ENCODE assay signal across 13 cellular contexts in the genomic region with DNA sequence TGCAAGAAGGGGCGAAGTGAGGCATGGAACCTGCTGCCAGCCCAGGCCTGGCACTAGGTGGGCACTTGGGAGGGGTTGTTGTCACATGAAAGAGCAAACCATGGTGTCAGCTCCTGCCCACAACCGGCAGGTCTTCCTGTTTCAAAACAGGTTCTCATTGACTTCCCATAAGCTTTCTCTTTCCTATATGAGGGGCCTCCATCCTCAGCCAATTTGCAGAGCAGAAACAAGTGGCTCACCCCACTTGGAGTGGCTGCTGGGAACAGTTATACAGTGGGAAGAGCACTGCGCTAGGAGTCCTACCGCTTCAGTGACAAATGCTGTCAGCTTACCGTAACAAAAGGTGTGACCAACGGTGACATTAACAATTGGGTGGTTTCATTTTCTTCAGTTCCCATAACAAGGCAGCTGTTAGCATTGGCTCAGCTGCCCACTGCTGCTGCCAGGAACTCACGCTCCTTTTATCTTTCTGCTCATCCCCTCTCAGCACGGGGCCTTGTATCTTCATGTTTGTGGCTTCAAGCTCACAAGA. TPM values are rescaled to one million over a fixed set of nuclear protein-coding genes. Genes with fewer than 3 reads are reported as not detected.
DNase-seq lines count a peak whose midpoint lies in the region; ATAC-seq, FAIRE-seq and TF ChIP-seq lines count a peak whose summit lies in the region.
"Had no signal": no experiment of that assay in that cellular context is flagged by ENCODE, and none has a peak within 500 bp of the region (broad histone marks: within the 10 kb centered on the region; RNA-seq: fewer than 3 reads in every experiment).

No MANE protein-coding gene starts in this region.

- DNase-seq in GM19239 (ENCODE audit: insufficient read length, low spot score) (no peak), activated B cell treated with CpG ODN at 0.5 μM for 24 hours (no peak), mucosa of descending colon (peak in 1 of 3 donors; percentile 71), GDM1 (lab: John Stamatoyannopoulos, UW) (no peak), endothelial cell (ENCODE audit: low spot score) (no peak)
- DNase-seq: DMS53, NCI-H524 treated with DMSO at 0.1 percent for 48 hours, T1000 had no signal

- H3K27ac Mint-ChIP-seq in activated B cell treated with CpG ODN at 0.5 μM for 24 hours (peak overlapping the region; percentile 99), endothelial cell (ENCODE audit: unreplicated experiment) (no peak overlapping the region)

- ATAC-seq in activated B cell treated with CpG ODN at 0.5 μM for 24 hours (ENCODE audit: low read depth) (peak; percentile 5), mucosa of descending colon (peak; percentile 46), HG03520 (IDR thresholded peaks at IDR 0.05; ENCODE audit: unreplicated experiment) (no peak)
- ATAC-seq: gastroesophageal sphincter had no signal

- no peak for TF ChIP-seq CTCF in activated B cell treated with CpG ODN at 0.5 μM for 24 hours (IDR thresholded peaks at IDR 0.05)
- no peak for TF ChIP-seq CTCF in mucosa of descending colon (IDR thresholded peaks at IDR 0.05)
- TF ChIP-seq CTCF in endothelial cell (IDR thresholded peaks at IDR 0.05; ENCODE audit: unreplicated experiment) = no peak

- POLR2A ChIA-PET in activated B cell treated with CpG ODN at 0.5 μM for 24 hours (lab: Charles Lee) = interaction anchor here (0.6 to 11.8 kb wide), 13 partner anchors 8 to 845 kb away, joined by 3 to 304 read pairs (median 3); a partner anchor contains a TSS

- H3K27me3 Mint-ChIP-seq in activated B cell treated with CpG ODN at 0.5 μM for 24 hours (no peaks in the 10 kb centered on the region), endothelial cell (ENCODE audit: unreplicated experiment) (peaks cover 6% of the 10 kb centered on the region)

- H3K36me3 Mint-ChIP-seq in activated B cell treated with CpG ODN at 0.5 μM for 24 hours (ENCODE audit: low read depth) (peaks cover 39% of the 10 kb centered on the region), endothelial cell (ENCODE audit: low read depth, unreplicated experiment) (peaks cover 10% of the 10 kb centered on the region)
- H3K36me3 Mint-ChIP-seq: brain had no signal

- intact Hi-C loops in activated B cell treated with CpG ODN at 0.5 μM for 24 hours (cut with micrococcal nuclease) = no loop called here
- intact Hi-C loops in mucosa of descending colon (cut with DNase I, micrococcal nuclease) = no loop called here

- H3K36me3 ChIP-seq in mucosa of descending colon (ENCODE audit: low read depth) = no peaks in the 10 kb centered on the region
- H3K36me3 ChIP-seq: gastroesophageal sphincter, vagina had no signal

- FAIRE-seq in GM19239 (lab: Jason Lieb, UNC) = peak; percentile 94

- H3K4me3 Mint-ChIP-seq in activated B cell treated with CpG ODN at 0.5 μM for 24 hours (peak overlapping the region; percentile 59), endothelial cell (ENCODE audit: unreplicated experiment) (no peak overlapping the region)
- H3K4me3 Mint-ChIP-seq: brain had no signal

- H3K9me3 Mint-ChIP-seq in activated B cell treated with CpG ODN at 0.5 μM for 24 hours = peaks cover 2% of the 10 kb centered on the region
- peaks cover 4% of the 10 kb centered on the region for H3K9me3 Mint-ChIP-seq in endothelial cell (ENCODE audit: unreplicated experiment)

- H3K9me3 ChIP-seq in mucosa of descending colon = no peaks in the 10 kb centered on the region
- H3K9me3 ChIP-seq: gastroesophageal sphincter, vagina had no signal

- peaks cover 91% of the 10 kb centered on the region for H3K4me1 Mint-ChIP-seq in activated B cell treated with CpG ODN at 0.5 μM for 24 hours
- H3K4me1 Mint-ChIP-seq in endothelial cell (ENCODE audit: unreplicated experiment) = no peaks in the 10 kb centered on the region
- H3K4me1 Mint-ChIP-seq: brain had no signal

- H3K4me3 ChIP-seq in mucosa of descending colon = no peak overlapping the region
- H3K4me3 ChIP-seq: gastroesophageal sphincter, vagina had no signal

- peaks cover 2% of the 10 kb centered on the region for H3K4me1 ChIP-seq in mucosa of descending colon (ENCODE audit: low read depth)
- H3K4me1 ChIP-seq: gastroesophageal sphincter, vagina had no signal

- CTCF ChIA-PET in activated B cell treated with CpG ODN at 0.5 μM for 24 hours (lab: Charles Lee) = interaction anchor here (0.9 to 5.3 kb wide), 4 partner anchors 16 to 38 kb away, joined by 3 to 59 read pairs (median 8); no protein-coding TSS in a partner anchor

RNA-seq across cellular contexts. Expression of a gene that starts 10.2 kb away (rescaled TPM):
- 1.7 and 1.8 TPM in 2 replicates for total RNA-seq in activated B cell treated with CpG ODN at 0.5 μM for 24 hours
- total RNA-seq in mucosa of descending colon = under 1 TPM in 2 of 3 donors, not detected in 1; 0.09 to 0.10 TPM
- total RNA-seq in endothelial cell (ENCODE audit: unreplicated experiment) = 0.13 TPM
- total RNA-seq: gastroesophageal sphincter, mesenteric fat pad, vagina had no signal

RNA-seq across cellular contexts. Expression of a gene that starts 21.6 kb away (rescaled TPM):
- total RNA-seq in activated B cell treated with CpG ODN at 0.5 μM for 24 hours (518 and 557 TPM in 2 replicates), mucosa of descending colon (10 to 100 TPM; 15.3 to 26.8 (median 16.4) TPM), endothelial cell (ENCODE audit: unreplicated experiment) (16.6 TPM)

RNA-seq across cellular contexts. Expression of a gene that starts 34.5 kb away (rescaled TPM):
- total RNA-seq in activated B cell treated with CpG ODN at 0.5 μM for 24 hours = 5.2 and 8.2 TPM in 2 replicates
- 10 to 100 TPM in 2 of 3 donors, 1 to 10 TPM in 1; 8.9 to 22.5 (median 13.3) TPM for total RNA-seq in mucosa of descending colon
- total RNA-seq in endothelial cell (ENCODE audit: unreplicated experiment) = 32.7 TPM

RNA-seq across cellular contexts. Expression of a gene that starts 59.8 kb away (rescaled TPM):
- total RNA-seq in activated B cell treated with CpG ODN at 0.5 μM for 24 hours (37.2 and 40.3 TPM in 2 replicates), mucosa of descending colon (10 to 100 TPM in 2 of 3 donors, 1 to 10 TPM in 1; 8.7 to 13.3 (median 11.6) TPM), endothelial cell (ENCODE audit: unreplicated experiment) (0.33 TPM)

Comparison
In these comparisons a context has a peak if more than half of its experiments do, and no peak if none do; other contexts are left out.
1. RNA of a gene that starts 21.6 kb away (total RNA-seq): 518 to 557 TPM in activated B cell treated with CpG ODN at 0.5 μM for 24 hours; 16.6 TPM in endothelial cell (single experiment) and 15.3 to 26.8 TPM in mucosa of descending colon; every median in the first group is over 10 times any median in the second.